Comparison of ENCODE assay signal across 8 cellular contexts in genomic region chr4:109730294-109731051, GRCh38. TPM values are rescaled to one million over a fixed set of nuclear protein-coding genes. Genes with fewer than 3 reads are reported as not detected.
DNase-seq lines count a peak whose midpoint lies in the region; ATAC-seq and TF ChIP-seq lines count a peak whose summit lies in the region.

No MANE protein-coding gene starts in this region.

- H3K4me3 Mint-ChIP-seq in activated CD8-positive, alpha-beta memory T cell treated with anti-CD3 and anti-CD28 coated beads, Interleukin-2, amount 10 ng/mL, durations not matched to agents 7 days and 5 days = peak overlapping the region; percentile 87
- H3K4me3 Mint-ChIP-seq in activated B cell treated with CpG ODN at 0.5 μM for 24 hours = peak overlapping the region; percentile 88
- H3K4me3 Mint-ChIP-seq in natural killer cell = peak overlapping the region; percentile 82

- POLR2A ChIA-PET in activated B cell treated with CpG ODN at 0.5 μM for 24 hours (lab: Charles Lee) = interaction anchor here (0.7 to 3.0 kb wide), 8 partner anchors 28 to 1110 kb away, joined by 3 to 10 read pairs (median 4); partner anchors contain the start of genes GAR1, MCUB, OSTC and SEC24B

- CTCF ChIA-PET in activated CD8-positive, alpha-beta memory T cell treated with anti-CD3 and anti-CD28 coated beads, Interleukin-2, amount 10 ng/mL, durations not matched to agents 7 days and 5 days (lab: Charles Lee) = interaction anchor here (0.8 to 4.2 kb wide), 7 partner anchors 13 to 297 kb away, joined by 3 to 24 read pairs (median 3); partner anchors contain the start of genes CASP6 and SEC24B
- CTCF ChIA-PET in activated B cell treated with CpG ODN at 0.5 μM for 24 hours (lab: Charles Lee) = interaction anchor here (1.6 kb wide), 1 partner anchor 27 kb away, joined by 5 read pairs; the partner anchor contains the start of gene CASP6

- intact Hi-C loops in activated B cell treated with CpG ODN at 0.5 μM for 24 hours (cut with micrococcal nuclease) = loop anchor here (1.0 to 5.0 kb wide), 5 partner anchors 85 to 1798 kb away; partner anchors contain the start of genes CYP2U1, ELOVL6, GAR1 and OSTC
- intact Hi-C loops in natural killer cell (cut with micrococcal nuclease) = no loop called here

- no peaks in the 10 kb centered on the region for H3K9me3 Mint-ChIP-seq in activated CD8-positive, alpha-beta memory T cell treated with anti-CD3 and anti-CD28 coated beads, Interleukin-2, amount 10 ng/mL, durations not matched to agents 7 days and 5 days (ENCODE audit: low read depth)
- H3K9me3 Mint-ChIP-seq in activated B cell treated with CpG ODN at 0.5 μM for 24 hours = no peaks in the 10 kb centered on the region
- no peaks in the 10 kb centered on the region for H3K9me3 Mint-ChIP-seq in natural killer cell

- peaks cover 11% of the 10 kb centered on the region for H3K36me3 Mint-ChIP-seq in activated CD8-positive, alpha-beta memory T cell treated with anti-CD3 and anti-CD28 coated beads, Interleukin-2, amount 10 ng/mL, durations not matched to agents 7 days and 5 days
- H3K36me3 Mint-ChIP-seq in activated B cell treated with CpG ODN at 0.5 μM for 24 hours (ENCODE audit: low read depth) (peaks cover 8% of the 10 kb centered on the region), natural killer cell (no peaks in the 10 kb centered on the region)

- H3K27ac Mint-ChIP-seq in activated CD8-positive, alpha-beta memory T cell treated with anti-CD3 and anti-CD28 coated beads, Interleukin-2, amount 10 ng/mL, durations not matched to agents 7 days and 5 days = peak overlapping the region; percentile 83
- peak overlapping the region; percentile 79 for H3K27ac Mint-ChIP-seq in activated B cell treated with CpG ODN at 0.5 μM for 24 hours
- H3K27ac Mint-ChIP-seq in natural killer cell = peak overlapping the region; percentile 21 to 71

- peak; percentile 37 for ATAC-seq in activated CD8-positive, alpha-beta memory T cell treated with anti-CD3 and anti-CD28 coated beads, Interleukin-2, amount 10 ng/mL, durations not matched to agents 7 days and 5 days
- ATAC-seq in activated B cell treated with CpG ODN at 0.5 μM for 24 hours (ENCODE audit: low read depth) (peak; percentile 43), natural killer cell (peak in 2 of 3 donors; percentile 10 to 15)

- no peaks in the 10 kb centered on the region for H3K27me3 Mint-ChIP-seq in activated CD8-positive, alpha-beta memory T cell treated with anti-CD3 and anti-CD28 coated beads, Interleukin-2, amount 10 ng/mL, durations not matched to agents 7 days and 5 days
- H3K27me3 Mint-ChIP-seq in activated B cell treated with CpG ODN at 0.5 μM for 24 hours = no peaks in the 10 kb centered on the region
- peaks cover 0 to 2% of the 10 kb centered on the region in 2 donors for H3K27me3 Mint-ChIP-seq in natural killer cell (ENCODE audit: low read depth in 2 of 2)

- no peak for DNase-seq in activated CD8-positive, alpha-beta memory T cell treated with anti-CD3 and anti-CD28 coated beads, Interleukin-2, amount 10 ng/mL, durations not matched to agents 7 days and 5 days
- no peak for DNase-seq in activated CD8-positive, alpha-beta memory T cell treated with anti-CD3 and anti-CD28 coated beads, Interleukin-2, amount 50 U/mL, for 4 hours
- DNase-seq in HCEC 1CT = peak; percentile 37
- peak; percentile 38 to 49 for DNase-seq in Kasumi-1 (lab: John Stamatoyannopoulos, UW)
- no peak for DNase-seq in activated B cell treated with CpG ODN at 0.5 μM for 24 hours
- peak; percentile 58 for DNase-seq in fibroblast of pulmonary artery (ENCODE audit: low read depth)
- DNase-seq in natural killer cell = no peak
- DNase-seq in stimulated activated CD4-positive, alpha-beta T cell treated with anti-CD3 and anti-CD28 coated beads, Interleukin-4, amount 100 ng/mL, for 24 hours = no peak

- H3K4me1 Mint-ChIP-seq in activated CD8-positive, alpha-beta memory T cell treated with anti-CD3 and anti-CD28 coated beads, Interleukin-2, amount 10 ng/mL, durations not matched to agents 7 days and 5 days = peaks cover 18% of the 10 kb centered on the region
- H3K4me1 Mint-ChIP-seq in activated B cell treated with CpG ODN at 0.5 μM for 24 hours (peaks cover 12% of the 10 kb centered on the region), natural killer cell (peaks cover 17 to 24% of the 10 kb centered on the region in 2 donors)

- TF ChIP-seq CTCF in activated B cell treated with CpG ODN at 0.5 μM for 24 hours (IDR thresholded peaks at IDR 0.05) = no peak
- TF ChIP-seq CTCF in fibroblast of pulmonary artery (IDR thresholded peaks at IDR 0.05; ENCODE audit: low read length, missing control alignments) = no peak
- no peak for TF ChIP-seq CTCF in natural killer cell (IDR thresholded peaks at IDR 0.05)

- peak overlapping the region; percentile 73 for H3K4me3 ChIP-seq in fibroblast of pulmonary artery (replicated peaks; ENCODE audit: low read depth, low read length)

RNA-seq across cellular contexts. Expression of gene PLA2G12A, which starts 0.6 kb away (rescaled TPM):
- 10 to 100 TPM; 14.4 to 14.6 TPM for total RNA-seq in activated CD8-positive, alpha-beta memory T cell treated with anti-CD3 and anti-CD28 coated beads, Interleukin-2, amount 10 ng/mL, durations not matched to agents 7 days and 5 days
- total RNA-seq in activated B cell treated with CpG ODN at 0.5 μM for 24 hours (6.7 and 9.6 TPM in 2 replicates), natural killer cell (10 to 100 TPM in 2 of 3 donors, 1 to 10 TPM in 1; 7.2 to 11.5 (median 10.1) TPM)

RNA-seq across cellular contexts. Expression of gene CASP6, which starts 27.2 kb away (rescaled TPM):
- total RNA-seq in activated CD8-positive, alpha-beta memory T cell treated with anti-CD3 and anti-CD28 coated beads, Interleukin-2, amount 10 ng/mL, durations not matched to agents 7 days and 5 days = 10 to 100 TPM; 20.3 to 20.8 TPM
- total RNA-seq in activated B cell treated with CpG ODN at 0.5 μM for 24 hours (5.6 and 7.0 TPM in 2 replicates), natural killer cell (1 to 10 TPM; 3.4 to 6.0 (median 4.8) TPM)

Comparison
In these comparisons a context has a peak if more than half of its experiments do, and no peak if none do; other contexts are left out.
1. DNase-seq: peak in HCEC 1CT (single experiment), Kasumi-1 (2 of 2) and fibroblast of pulmonary artery (single experiment); none in activated CD8-positive, alpha-beta memory T cell treated with anti-CD3 and anti-CD28 coated beads, Interleukin-2, amount 10 ng/mL, durations not matched to agents 7 days and 5 days (single experiment), activated CD8-positive, alpha-beta memory T cell treated with anti-CD3 and anti-CD28 coated beads, Interleukin-2, amount 50 U/mL, for 4 hours (single experiment), activated B cell treated with CpG ODN at 0.5 μM for 24 hours (single experiment), natural killer cell (single experiment) and stimulated activated CD4-positive, alpha-beta T cell treated with anti-CD3 and anti-CD28 coated beads, Interleukin-4, amount 100 ng/mL, for 24 hours (single experiment).
2. Peak in every context shown above with its lines, with median percentiles within 50 percentile points of each other: ATAC-seq, H3K27ac Mint-ChIP-seq and H3K4me3 Mint-ChIP-seq.